Comparison of ENCODE assay signal across 8 cellular contexts in genomic region chr6:41071923-41072835, GRCh38. TPM values are rescaled to one million over a fixed set of nuclear protein-coding genes. Genes with fewer than 3 reads are reported as not detected.
A peak's percentile ranks its signal among the peaks of the same experiment; 100 is the strongest.
DNase-seq lines count a peak whose midpoint lies in the region; ATAC-seq, FAIRE-seq and TF ChIP-seq lines count a peak whose summit lies in the region.

TSS of gene OARD1 (minus strand) at chr6:41072356. CDS start at chr6:41071634, 722 bp downstream.

- H3K9ac ChIP-seq in H1 (replicated peaks in 1 of 4; ENCODE audit: extremely low read depth in 1 of 4, low read depth in 3 of 4, low read length in 3 of 4) (peak within 1 kb of the TSS; percentile 86 to 94 (median 93)), mesenchymal stem cell (ENCODE audit: low read length) (peak within 1 kb of the TSS; percentile 96)

- CTCF ChIA-PET in H1 (lab: Charles Lee; ENCODE audit: partially characterized antibody), result interaction anchor here (0.8 to 1.0 kb wide), 4 partner anchors 27 to 44 kb away, joined by 3 read pairs; partner anchors contain the start of gene UNC5CL

- H3K4me1 ChIP-seq in H1 (replicated peaks in 1 of 4; ENCODE audit: control insufficient read depth in 3 of 4, insufficient read depth in 4 of 4, low read length in 3 of 4) (peaks cover 2 to 5% (median 4%) of the 10 kb centered on the region in 4 experiments; a peak in 3 of 7 replicates), mesenchymal stem cell (ENCODE audit: control insufficient read depth, insufficient read depth, low read depth, low read length) (no peaks in the 10 kb centered on the region)

- peak within 1 kb of the TSS; percentile 83 to 96 (median 92) for H3K4me3 ChIP-seq in H1 (ENCODE audit: extremely low read depth in 1 of 4, insufficient read depth in 2 of 4, low read depth in 3 of 4, low read length in 4 of 4)
- peak within 1 kb of the TSS; percentile 85 to 88 for H3K4me3 ChIP-seq in mesenchymal stem cell (ENCODE audit: insufficient read depth in 1 of 2, low read depth in 1 of 2, low read length in 2 of 2)

- no peak within 1 kb of the TSS for H2BK15ac ChIP-seq in H1 (ENCODE audit: low read length)
- peak within 1 kb of the TSS; percentile 94 for H2BK15ac ChIP-seq in mesenchymal stem cell (ENCODE audit: low read depth, poor library complexity, severe bottlenecking)

- ATAC-seq in GM21367 (IDR thresholded peaks at IDR 0.05; ENCODE audit: unreplicated experiment), result peak; percentile 59

- peak within 1 kb of the TSS; percentile 96 for H3K18ac ChIP-seq in H1 (ENCODE audit: extremely low read depth, low read length)
- peak within 1 kb of the TSS; percentile 97 to 98 for H3K18ac ChIP-seq in mesenchymal stem cell (ENCODE audit: low read depth in 1 of 2, low read length in 2 of 2)

- peak within 1 kb of the TSS; percentile 98 for H2BK5ac ChIP-seq in H1 (ENCODE audit: low read depth, low read length)
- H2BK5ac ChIP-seq in mesenchymal stem cell (ENCODE audit: low read depth, low read length, poor library complexity, severe bottlenecking), result peak within 1 kb of the TSS; percentile 96

- no peak for TF ChIP-seq RAD21 in H1 (IDR thresholded peaks at IDR 0.05 in 1 of 2, conservative IDR thresholded peaks at IDR 0.05 in 1 of 2; ENCODE audit: low read depth in 2 of 2, low read length in 2 of 2)

- DNase-seq in COLO829 (ENCODE audit: low spot score), result peak; percentile 100
- peak; percentile 95 for DNase-seq in HTR-8/SVneo (ENCODE audit: insufficient read length, low spot score)
- DNase-seq in NOMO-1 treated with dmso at 0.1 percent for 144 hours (lab: John Stamatoyannopoulos, UW; ENCODE audit: unreplicated experiment), result peak; percentile 99
- peak; percentile 98 to 100 (median 99) for DNase-seq in activated CD8-positive, alpha-beta memory T cell treated with anti-CD3 and anti-CD28 coated beads for 48 hours (ENCODE audit: low read depth in 2 of 3, low spot score in 2 of 3)
- DNase-seq in H1 (ENCODE audit: low read depth in 1 of 2, low spot score in 2 of 2), result peak; percentile 97 to 98
- DNase-seq in mesenchymal stem cell, result peak; percentile 100
- peak; percentile 99 for DNase-seq in stimulated activated CD8-positive, alpha-beta memory T cell treated with anti-CD3 and anti-CD28 coated beads, Interleukin-15, amount 100 ng/mL, for 1 hour (ENCODE audit: low read depth)

- H3K79me1 ChIP-seq in H1 (ENCODE audit: low read depth, low read length), result no peaks in the 10 kb centered on the region
- H3K79me1 ChIP-seq in mesenchymal stem cell (replicated peaks; ENCODE audit: low read length, poor library complexity, severe bottlenecking), result peaks cover 7% of the 10 kb centered on the region

- H2AFZ ChIP-seq in H1 (ENCODE audit: low read length), result peak within 1 kb of the TSS; percentile 65
- peak within 1 kb of the TSS; percentile 8 for H2AFZ ChIP-seq in mesenchymal stem cell (ENCODE audit: low read depth, low read length)

- WGBS in H1 (ENCODE audit: extremely low coverage in 1 of 2, insufficient coverage in 1 of 2, insufficient read length in 1 of 2, insufficient replicate concordance in 2 of 2, low coverage in 1 of 2, low lambda C conversion rate in 2 of 2, missing lambda C conversion rate in 1 of 2), 2 experiments, result 0% methylated on average over 63 of the region's 63 CpGs; no CpG with 5 or more reads in 1 of the 2 experiments
- WGBS in mesenchymal stem cell, result under 1% methylated on average over 56 of the region's 63 CpGs

- H2BK12ac ChIP-seq in H1 (ENCODE audit: low read depth, low read length) (no peak within 1 kb of the TSS), mesenchymal stem cell (ENCODE audit: low read length in 2 of 2) (no peak within 1 kb of the TSS)

- peaks cover 26 to 36% of the 10 kb centered on the region in 2 experiments for H3K79me2 ChIP-seq in H1 (ENCODE audit: control insufficient read depth in 1 of 2, insufficient read depth in 2 of 2, low read length in 2 of 2)

- H2AK5ac ChIP-seq in H1 (ENCODE audit: low read depth, low read length) (no peak within 1 kb of the TSS), mesenchymal stem cell (ENCODE audit: low read length, severe bottlenecking) (peak within 1 kb of the TSS; percentile 94)

- H3K4me2 ChIP-seq in H1 (ENCODE audit: insufficient read depth in 1 of 2, low read depth in 2 of 2, low read length in 2 of 2) (peak within 1 kb of the TSS; percentile 89 to 98), mesenchymal stem cell (ENCODE audit: low read length, poor library complexity, severe bottlenecking) (peak within 1 kb of the TSS; percentile 82)

- H3K36me3 ChIP-seq in H1 (ENCODE audit: control insufficient read depth in 2 of 4, insufficient read depth in 4 of 4, low read length in 3 of 4), result peaks cover 0 to 17% (median 8%) of the 10 kb centered on the region in 4 experiments; a peak in 6 of 8 replicates
- peaks cover 0 to 33% of the 10 kb centered on the region in 2 experiments for H3K36me3 ChIP-seq in mesenchymal stem cell (ENCODE audit: control insufficient read depth in 1 of 2, insufficient read depth in 2 of 2, low read depth in 1 of 2, low read length in 2 of 2)

- POLR2A ChIA-PET in H1 (lab: Charles Lee; ENCODE audit: partially characterized antibody), result interaction anchor here (0.7 to 2.6 kb wide), 6 partner anchors 9 to 44 kb away, joined by 3 to 9 read pairs (median 5); partner anchors contain the start of gene APOBEC2

- peak within 1 kb of the TSS; percentile 91 for H4K5ac ChIP-seq in H1 (ENCODE audit: insufficient read length, low read depth, low read length)

- peaks cover 0 to 7% of the 10 kb centered on the region in 2 experiments for H4K20me1 ChIP-seq in H1 (replicated peaks in 1 of 2; ENCODE audit: control insufficient read depth in 1 of 2, insufficient read depth in 2 of 2, low read length in 2 of 2)

- H3K56ac ChIP-seq in H1 (replicated peaks; ENCODE audit: insufficient read length, low read depth, low read length), result peak within 1 kb of the TSS; percentile 97

- no peak for TF ChIP-seq EP300 in H1 (IDR thresholded peaks at IDR 0.05; ENCODE audit: borderline replicate concordance in 1 of 2, low read depth in 2 of 2, low read length in 2 of 2)

- H3K27ac ChIP-seq in H1 (ENCODE audit: low read depth, low read length) (peak within 1 kb of the TSS; percentile 96), mesenchymal stem cell (ENCODE audit: low read length, poor library complexity, severe bottlenecking) (peak within 1 kb of the TSS; percentile 96)

- H3K4ac ChIP-seq in H1 (replicated peaks; ENCODE audit: insufficient read length, low read depth, low read length) (peak within 1 kb of the TSS; percentile 91), mesenchymal stem cell (ENCODE audit: low read depth in 1 of 2, low read length in 2 of 2) (peak within 1 kb of the TSS; percentile 39 to 96)

- H3K9me3 ChIP-seq in H1 (ENCODE audit: insufficient read depth in 2 of 2, low read depth in 1 of 2, low read length in 1 of 2) (no peaks in the 10 kb centered on the region), mesenchymal stem cell (ENCODE audit: control insufficient read depth, low read length) (no peaks in the 10 kb centered on the region)

- H2BK120ac ChIP-seq in H1 (replicated peaks; ENCODE audit: low read depth, low read length) (no peak within 1 kb of the TSS), mesenchymal stem cell (ENCODE audit: low read depth, low read length) (peak within 1 kb of the TSS; percentile 97)

- TF ChIP-seq CTCF in H1 (IDR thresholded peaks at IDR 0.05; ENCODE audit: control extremely low read depth in 1 of 3, insufficient read depth in 1 of 3, low read depth in 1 of 3, low read length in 3 of 3), result peak in 1 of 3 experiments; percentile 10; a peak in 1 of 4 replicates

- peaks cover 11% of the 10 kb centered on the region for H3K23me2 ChIP-seq in H1 (ENCODE audit: low read depth, low read length)

- peak; percentile 48 to 88 for TF ChIP-seq POLR2A in H1 (IDR thresholded peaks at IDR 0.05; ENCODE audit: control extremely low read depth in 1 of 2, low read depth in 2 of 2, low read length in 2 of 2)

- 0 out of 2 replicates have a peak within 1 kb of the TSS, but pooled peaks have one; percentile 44 for H2BK20ac ChIP-seq in H1 (ENCODE audit: low read length)

- H3K14ac ChIP-seq in H1 (ENCODE audit: insufficient read length) (peak within 1 kb of the TSS; percentile 8), mesenchymal stem cell (ENCODE audit: low read length in 2 of 2) (peak within 1 kb of the TSS; percentile 72 to 87)

- H3K23ac ChIP-seq in H1 (ENCODE audit: insufficient read length) (peak within 1 kb of the TSS; percentile 18), mesenchymal stem cell (ENCODE audit: low read length in 2 of 2) (peak within 1 kb of the TSS in 1 of 2 experiments; percentile 83)

- H3K27me3 ChIP-seq in H1 (replicated peaks in 1 of 4; ENCODE audit: control insufficient read depth in 3 of 4, extremely low read depth in 1 of 4, insufficient read depth in 3 of 4, low read length in 3 of 4) (no peaks in the 10 kb centered on the region), mesenchymal stem cell (ENCODE audit: control insufficient read depth in 1 of 2, insufficient read depth in 1 of 2, low read length in 2 of 2) (no peaks in the 10 kb centered on the region)

- peak; percentile 80 for FAIRE-seq in HTR-8/SVneo (lab: Jason Lieb, UNC)
- no peak for FAIRE-seq in H1 (lab: Jason Lieb, UNC)

- H4K8ac ChIP-seq in H1 (ENCODE audit: extremely low read depth, insufficient read depth, low read length) (peak within 1 kb of the TSS; percentile 97), mesenchymal stem cell (ENCODE audit: low read length) (peak within 1 kb of the TSS; percentile 79)

- H4K91ac ChIP-seq in H1 (replicated peaks; ENCODE audit: insufficient read length, low read length) (peak within 1 kb of the TSS; percentile 87), mesenchymal stem cell (ENCODE audit: low read length) (peak within 1 kb of the TSS; percentile 96)

TF ChIP-seq in H1, 55 proteins besides CTCF, POLR2A, EP300 and RAD21 (continues in another document):
- TF ChIP-seq POU5F1 (IDR thresholded peaks at IDR 0.05; ENCODE audit: low read depth, low read length) (no peak), EZH2 (IDR thresholded peaks at IDR 0.05; ENCODE audit: low read depth, low read length, severe bottlenecking) (no peak), SIN3A (conservative IDR thresholded peaks at IDR 0.05 in 1 of 2, IDR thresholded peaks at IDR 0.05 in 1 of 2; ENCODE audit: low read depth in 1 of 2, low read length in 2 of 2) (peak in 1 of 2 experiments; percentile 64; a peak in 2 of 4 replicates), MAFK (IDR thresholded peaks at IDR 0.05; ENCODE audit: low read depth, low read length) (no peak), TAF1 (IDR thresholded peaks at IDR 0.05; ENCODE audit: low read depth, low read length) (peak; percentile 67; the same call in 1 of the 2 replicates)

RNA-seq across cellular contexts. Expression of gene OARD1, which starts in this region (rescaled TPM):
- 35.1 and 35.8 TPM in 2 replicates for total RNA-seq in H1 (2021; fragmentation: NEBNext Ultra II Directional; extraction: Animal tissue kit (Norgen Biotek cat#: 25700))
- polyA plus RNA-seq in H1 (2011; rRNA removed), result 10.0 and 16.8 TPM in 2 replicates
- 23.6 TPM for polyA plus RNA-seq in H1 (2011; cell fraction: cytosol; rRNA removed)
- 17.7 TPM for polyA plus RNA-seq in H1 (2011; cell fraction: nucleus; rRNA removed)
- polyA plus RNA-seq in H1 (2012, experiment 1 of 2), result 39.9 to 57.0 TPM (median 45.3 TPM) in 4 replicates
- 14.5 TPM for polyA plus RNA-seq in H1 (2012, experiment 2 of 2)
- 39.3 TPM for polyA plus RNA-seq in H1 (2013, experiment 1 of 2)
- polyA plus RNA-seq in H1 (2013, experiment 2 of 2), result 38.0 TPM
- 12.1 and 14.3 TPM in 2 replicates for polyA minus RNA-seq in H1 (2011; rRNA and poly(A)+ RNA removed)
- 6.8 TPM for polyA minus RNA-seq in H1 (2011; cell fraction: cytosol; rRNA and poly(A)+ RNA removed)
- polyA minus RNA-seq in H1 (2011; cell fraction: nucleus; rRNA and poly(A)+ RNA removed), result 31.0 TPM
- 18.6 TPM for polyA plus RNA-seq in mesenchymal stem cell (2013, experiment 1 of 2)
- 18.9 TPM for polyA plus RNA-seq in mesenchymal stem cell (2013, experiment 2 of 2)

Comparison
In these comparisons a context has a peak if more than half of its experiments do, and no peak if none do; other contexts are left out.
1. Peak in every context shown above with its lines: DNase-seq, ATAC-seq, H3K4me3 ChIP-seq and H3K27ac ChIP-seq.